Comparison of ENCODE assay signal across 17 cellular contexts in the genomic region with DNA sequence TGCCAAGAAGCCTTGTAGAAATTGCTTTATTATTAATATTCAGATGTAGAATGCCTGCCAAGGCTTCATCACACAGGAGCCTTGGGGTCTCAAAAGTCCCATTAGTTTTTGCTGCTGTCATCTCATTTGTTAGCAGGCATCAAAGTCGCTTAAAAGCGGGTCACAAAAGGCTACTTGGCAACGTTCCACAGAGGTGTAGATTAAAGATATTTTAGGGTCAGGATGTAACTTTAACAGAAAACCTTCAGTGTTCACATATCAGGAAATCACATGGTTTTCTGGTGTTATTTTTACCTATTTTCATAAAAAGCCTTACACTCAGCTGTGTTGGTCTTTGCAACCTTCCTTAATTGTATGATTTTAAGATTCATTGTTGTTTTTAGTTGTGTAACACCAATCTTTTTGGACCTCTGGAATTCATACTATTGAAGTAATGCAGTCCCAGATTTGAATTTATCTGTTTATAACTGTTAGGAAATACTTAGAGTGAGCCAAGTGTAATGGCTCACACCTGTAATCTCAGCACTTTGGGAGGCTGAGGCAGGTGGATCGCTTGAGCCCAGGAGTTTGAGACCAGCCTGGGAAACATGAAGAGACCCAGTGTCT.
DNase-seq lines count a peak whose midpoint lies in the region; ATAC-seq and TF ChIP-seq lines count a peak whose summit lies in the region.
"Had no signal": no experiment of that assay in that cellular context is flagged by ENCODE, and none has a peak within 500 bp of the region (broad histone marks: within the 10 kb centered on the region; RNA-seq: fewer than 3 reads in every experiment).

No MANE protein-coding gene starts in this region.

- peak overlapping the region; percentile 58 for H3K4me3 ChIP-seq in CD4-positive, CD25-positive, alpha-beta regulatory T cell (ENCODE audit: low read depth, low read length)
- H3K4me3 ChIP-seq in GM12875 (ENCODE audit: low read depth, low read length): peak overlapping the region; percentile 16
- H3K4me3 ChIP-seq: psoas muscle, tibial nerve had no signal

- H3K9me3 ChIP-seq in CD4-positive, CD25-positive, alpha-beta regulatory T cell (ENCODE audit: control insufficient read depth in 2 of 2, low read length in 2 of 2): no peaks in the 10 kb centered on the region
- H3K9me3 ChIP-seq: psoas muscle, tibial nerve had no signal

- CTCF ChIA-PET in WTC11 (lab: Charles Lee): no interaction called here

- H3K27me3 ChIP-seq in CD4-positive, CD25-positive, alpha-beta regulatory T cell (ENCODE audit: control insufficient read depth, insufficient read depth, low read length): no peaks in the 10 kb centered on the region
- H3K27me3 ChIP-seq: tibial nerve had no signal

- peaks cover 6% of the 10 kb centered on the region for H3K36me3 Mint-ChIP-seq in CD4-positive, CD25-positive, alpha-beta regulatory T cell
- peaks cover 15% of the 10 kb centered on the region for H3K36me3 Mint-ChIP-seq in WTC11
- peaks cover 0 to 2% (median 0%) of the 10 kb centered on the region in 3 donors for H3K36me3 Mint-ChIP-seq in naive thymus-derived CD8-positive, alpha-beta T cell

- H3K27ac ChIP-seq in CD4-positive, CD25-positive, alpha-beta regulatory T cell (ENCODE audit: insufficient read depth, low read length, poor library complexity, severe bottlenecking): peak overlapping the region; percentile 45
- H3K27ac ChIP-seq: psoas muscle, tibial nerve had no signal

- no peaks in the 10 kb centered on the region for H3K36me3 ChIP-seq in CD4-positive, CD25-positive, alpha-beta regulatory T cell (ENCODE audit: control insufficient read depth, insufficient read depth, low read length)
- H3K36me3 ChIP-seq: tibial nerve had no signal

- intact Hi-C loops in left colon (cut with DNase I, micrococcal nuclease): no loop called here

- H3K9me3 Mint-ChIP-seq in CD4-positive, CD25-positive, alpha-beta regulatory T cell: no peaks in the 10 kb centered on the region
- H3K9me3 Mint-ChIP-seq in WTC11: no peaks in the 10 kb centered on the region
- H3K9me3 Mint-ChIP-seq in naive thymus-derived CD8-positive, alpha-beta T cell: no peaks in the 10 kb centered on the region

- H3K27ac Mint-ChIP-seq in CD4-positive, CD25-positive, alpha-beta regulatory T cell: peak overlapping the region; percentile 76 to 80 (median 77)
- H3K27ac Mint-ChIP-seq in WTC11: peak overlapping the region; percentile 81; the same call in 1 of the 2 replicates
- peak overlapping the region in 9 of 10 donors; percentile 31 to 82 (median 64) for H3K27ac Mint-ChIP-seq in naive thymus-derived CD8-positive, alpha-beta T cell

- POLR2A ChIA-PET in WTC11 (lab: Charles Lee): no interaction called here
- POLR2A ChIA-PET in naive thymus-derived CD8-positive, alpha-beta T cell (lab: Charles Lee): no interaction called here

- H3K27me3 Mint-ChIP-seq in CD4-positive, CD25-positive, alpha-beta regulatory T cell: no peaks in the 10 kb centered on the region
- H3K27me3 Mint-ChIP-seq in WTC11 (ENCODE audit: low read depth): no peaks in the 10 kb centered on the region
- H3K27me3 Mint-ChIP-seq in naive thymus-derived CD8-positive, alpha-beta T cell: no peaks in the 10 kb centered on the region
- H3K27me3 Mint-ChIP-seq: brain had no signal

- no peak for ATAC-seq in CD4-positive, CD25-positive, alpha-beta regulatory T cell (ENCODE audit: low read depth in 2 of 2)
- ATAC-seq in WTC11 (no peak), left colon (no peak)
- ATAC-seq in naive thymus-derived CD8-positive, alpha-beta T cell: peak in 1 of 2 donors; percentile 30
- ATAC-seq: psoas muscle had no signal

- H3K4me3 Mint-ChIP-seq in CD4-positive, CD25-positive, alpha-beta regulatory T cell: peak overlapping the region in 3 of 4 donors; percentile 27 to 56 (median 54)
- H3K4me3 Mint-ChIP-seq in WTC11: no peak overlapping the region
- H3K4me3 Mint-ChIP-seq in naive thymus-derived CD8-positive, alpha-beta T cell: peak overlapping the region; percentile 22 to 74 (median 55)
- H3K4me3 Mint-ChIP-seq: brain had no signal

- DNase-seq in CD4-positive, CD25-positive, alpha-beta regulatory T cell: peak in 2 of 3 donors; percentile 11 to 46
- no peak for DNase-seq in WTC11 (ENCODE audit: low spot score)
- peak in 1 of 10 donors; percentile 21 for DNase-seq in naive thymus-derived CD8-positive, alpha-beta T cell
- no peak for DNase-seq in LoVo (ENCODE audit: low spot score)
- DNase-seq in activated CD4-positive, alpha-beta T cell treated with anti-CD3 and anti-CD28 coated beads, Interleukin-2, amount 50 U/mL, for 48 hours: no peak
- no peak for DNase-seq in A172 (ENCODE audit: low spot score)
- no peak for DNase-seq in left colon
- DNase-seq: activated CD4-positive, CD25-positive, alpha-beta regulatory T cell; activated CD8-positive, alpha-beta memory T cell treated with anti-CD3 and anti-CD28 coated beads, Interleukin-2, amount 50 U/mL, for 4 hours; erythroblast; NCI-H1930; psoas muscle; SIG-M5; stimulated activated CD4-positive, alpha-beta T cell treated with anti-CD3 and anti-CD28 coated beads, Interleukin-12 subunit alpha, Interleukin-12 subunit beta, amount 100 ng/mL, for 4 hours had no signal

- peaks cover 23 to 37% (median 28%) of the 10 kb centered on the region in 4 donors for H3K4me1 Mint-ChIP-seq in CD4-positive, CD25-positive, alpha-beta regulatory T cell
- peaks cover 18% of the 10 kb centered on the region for H3K4me1 Mint-ChIP-seq in WTC11
- peaks cover 15 to 48% (median 42%) of the 10 kb centered on the region in 4 donors for H3K4me1 Mint-ChIP-seq in naive thymus-derived CD8-positive, alpha-beta T cell

- TF ChIP-seq CTCF in GM12875 (IDR thresholded peaks at IDR 0.05; ENCODE audit: borderline replicate concordance, insufficient read depth, low read depth, low read length) (no peak), WTC11 (IDR thresholded peaks at IDR 0.05) (no peak)

- H3K4me1 ChIP-seq in CD4-positive, CD25-positive, alpha-beta regulatory T cell (ENCODE audit: control insufficient read depth, insufficient read depth, low read length, poor library complexity, severe bottlenecking): peaks cover 26% of the 10 kb centered on the region

TF ChIP-seq in WTC11, 78 proteins besides CTCF, POLR2A, EP300 and RAD21:
- TF ChIP-seq ZNF138 (CRISPR knock-in tag; conservative IDR thresholded peaks at IDR 0.05): no peak

Comparison
In these comparisons a context has a peak if more than half of its experiments do, and no peak if none do; other contexts are left out.
1. DNase-seq: peak in CD4-positive, CD25-positive, alpha-beta regulatory T cell (2 of 3); none in WTC11 (single experiment), LoVo (single experiment), activated CD4-positive, alpha-beta T cell treated with anti-CD3 and anti-CD28 coated beads, Interleukin-2, amount 50 U/mL, for 48 hours (0 of 2), A172 (single experiment) and left colon (0 of 2).
2. Peak in every context shown above with its lines, with median percentiles within 50 percentile points of each other: H3K27ac Mint-ChIP-seq.